Comparison of ENCODE assay signal across 8 cellular contexts in the genomic region with DNA sequence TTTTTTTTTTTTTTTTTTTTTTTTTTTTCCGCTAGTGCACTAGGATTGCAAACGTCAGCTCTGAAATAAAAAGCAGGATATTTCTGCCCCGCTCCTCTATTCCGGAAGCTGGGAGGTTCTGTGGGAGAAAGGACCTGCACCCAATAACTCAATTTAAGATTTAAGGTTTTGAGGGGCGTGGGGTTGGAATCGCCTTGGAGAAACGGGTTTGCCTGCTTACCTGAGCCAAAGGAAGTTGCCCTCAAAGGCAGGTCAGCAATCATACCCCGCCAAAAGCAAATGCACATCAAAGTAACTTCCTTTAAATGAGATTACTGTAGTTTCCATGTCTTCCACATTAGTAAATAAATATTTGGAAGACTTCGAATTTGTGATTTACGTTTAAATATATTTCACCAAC. TPM values are rescaled to one million over a fixed set of nuclear protein-coding genes. Genes with fewer than 3 reads are reported as not detected.
A peak's percentile ranks its signal among the peaks of the same experiment; 100 is the strongest.
DNase-seq lines count a peak whose midpoint lies in the region; ATAC-seq, FAIRE-seq and TF ChIP-seq lines count a peak whose summit lies in the region.

No MANE protein-coding gene starts in this region.

- BruUV-seq in GM12878 (replicated peaks; lab: Mats Ljungman, UMichigan), result no TSS peak

- intact Hi-C loops in GM12878 (cut with micrococcal nuclease; ENCODE audit: unreplicated experiment), result loop anchor here (10.0 kb wide), 2 partner anchors 355 to 975 kb away; partner anchors contain the start of gene ZNF518B
- intact Hi-C loops in right lobe of liver (cut with DNase I), result no loop called here
- intact Hi-C loops in testis (cut with DNase I; ENCODE audit: low total_unique reads), result loop anchor here (5.0 kb wide), 1 partner anchor 847 kb away; no protein-coding TSS in a partner anchor

- SMC1A ChIA-PET in GM12878 (lab: Charles Lee; ENCODE audit: uncharacterized antibody, unreplicated experiment), result no interaction called here

- in situ Hi-C loops in GM12878 (cut with MboI), result no loop called here
- in situ Hi-C loops in HAP-1 (cut with MboI; ENCODE audit: low sequenced_read_pairs), result no loop called here

- POLR2A ChIA-PET in GM12878 (lab: Charles Lee), result no interaction called here

- H3K36me3 Mint-ChIP-seq in activated CD8-positive, alpha-beta memory T cell treated with anti-CD3 and anti-CD28 coated beads, Interleukin-2, amount 10 ng/mL, durations not matched to agents 7 days and 5 days, result no peaks in the 10 kb centered on the region

- no peak overlapping the region; the same call in 1 of the 2 replicates for H3K9ac ChIP-seq in GM12878 (ENCODE audit: control insufficient read depth, insufficient read depth, low read length)

- H3K4me2 ChIP-seq in GM12878 (ENCODE audit: control insufficient read depth, insufficient read depth), result peak overlapping the region; percentile 93; the same call in 1 of the 2 replicates

- H3K9me3 ChIP-seq in GM12878 (replicated peaks; ENCODE audit: control insufficient read depth, insufficient read depth, low read length), result no peaks in the 10 kb centered on the region
- no peaks in the 10 kb centered on the region for H3K9me3 ChIP-seq in right lobe of liver
- no peaks in the 10 kb centered on the region for H3K9me3 ChIP-seq in testis
- H3K9me3 ChIP-seq in HAP-1, result no peaks in the 10 kb centered on the region

- H3K79me2 ChIP-seq in GM12878 (ENCODE audit: control insufficient read depth, insufficient read depth, low read length), result no peaks in the 10 kb centered on the region

- H3K27me3 Mint-ChIP-seq in activated CD8-positive, alpha-beta memory T cell treated with anti-CD3 and anti-CD28 coated beads, Interleukin-2, amount 10 ng/mL, durations not matched to agents 7 days and 5 days, result peaks cover 77% of the 10 kb centered on the region

- TF ChIP-seq POLR2A in GM12878 (IDR thresholded peaks at IDR 0.05; ENCODE audit: low read depth, low read length) (no peak), right lobe of liver (IDR thresholded peaks at IDR 0.05) (no peak), testis (IDR thresholded peaks at IDR 0.05) (no peak)

- H3K4me1 ChIP-seq in GM12878 (ENCODE audit: control insufficient read depth, insufficient read depth, low read length) (peaks cover 2% of the 10 kb centered on the region; the same call in 1 of the 2 replicates), right lobe of liver (peaks cover 0 to 8% (median 0%) of the 10 kb centered on the region in 4 donors), testis (no peaks in the 10 kb centered on the region), HAP-1 (no peaks in the 10 kb centered on the region)

- no peak for FAIRE-seq in GM12878 (lab: Jason Lieb, UNC)

- no peaks in the 10 kb centered on the region for H4K20me1 ChIP-seq in GM12878 (ENCODE audit: control insufficient read depth, insufficient read depth)

- H3K4me3 ChIP-seq in GM12878 (peak overlapping the region; percentile 75; the same call in 1 of the 2 replicates), right lobe of liver (peak overlapping the region; percentile 37 to 45 (median 44)), testis (peak overlapping the region; percentile 66 to 80), HAP-1 (no peak overlapping the region)

- H3K4me3 Mint-ChIP-seq in activated CD8-positive, alpha-beta memory T cell treated with anti-CD3 and anti-CD28 coated beads, Interleukin-2, amount 10 ng/mL, durations not matched to agents 7 days and 5 days, result peak overlapping the region; percentile 62

- RAD21 ChIA-PET in GM12878 (lab: Charles Lee; ENCODE audit: unreplicated experiment), result no interaction called here

- no peak overlapping the region for H2AFZ ChIP-seq in GM12878 (ENCODE audit: control insufficient read depth, low read depth, low read length)

- no peaks in the 10 kb centered on the region for H3K36me3 ChIP-seq in GM12878 (ENCODE audit: control insufficient read depth in 2 of 2, insufficient read depth in 2 of 2, low read length in 1 of 2)
- no peaks in the 10 kb centered on the region for H3K36me3 ChIP-seq in right lobe of liver
- H3K36me3 ChIP-seq in testis (ENCODE audit: low read depth, missing control alignments), result no peaks in the 10 kb centered on the region
- H3K36me3 ChIP-seq in HAP-1 (replicated peaks), result no peaks in the 10 kb centered on the region

- CTCF ChIA-PET in activated CD8-positive, alpha-beta memory T cell treated with anti-CD3 and anti-CD28 coated beads, Interleukin-2, amount 10 ng/mL, durations not matched to agents 7 days and 5 days (lab: Charles Lee), result interaction anchor here (0.6 to 1.4 kb wide), 2 partner anchors 41 to 76 kb away, joined by 3 to 6 read pairs; no protein-coding TSS in a partner anchor
- CTCF ChIA-PET in GM12878 (lab: Yijun Ruan, JAX), result interaction anchor here (1.6 to 1.7 kb wide), 2 partner anchors 856 to 878 kb away, joined by 3 to 4 read pairs; no protein-coding TSS in a partner anchor

- ATAC-seq in activated CD8-positive, alpha-beta memory T cell treated with anti-CD3 and anti-CD28 coated beads, Interleukin-2, amount 10 ng/mL, durations not matched to agents 7 days and 5 days, result no peak
- no peak for ATAC-seq in GM12878
- no peak for ATAC-seq in right lobe of liver

- H3K27me3 ChIP-seq in GM12878 (replicated peaks in 1 of 2; ENCODE audit: control insufficient read depth in 2 of 2, insufficient read depth in 2 of 2, low read length in 1 of 2) (peaks cover 2 to 8% of the 10 kb centered on the region in 2 experiments), right lobe of liver (no peaks in the 10 kb centered on the region), testis (no peaks in the 10 kb centered on the region), HAP-1 (ENCODE audit: low read depth) (no peaks in the 10 kb centered on the region)

- no peak overlapping the region for H3K27ac Mint-ChIP-seq in activated CD8-positive, alpha-beta memory T cell treated with anti-CD3 and anti-CD28 coated beads, Interleukin-2, amount 10 ng/mL, durations not matched to agents 7 days and 5 days

- TF ChIP-seq CTCF in GM12878 (IDR thresholded peaks at IDR 0.05 in 2 of 3, conservative IDR thresholded peaks at IDR 0.05 in 1 of 3; ENCODE audit: control insufficient read depth in 2 of 3, extremely low read depth in 1 of 3, insufficient read depth in 1 of 3, low read depth in 3 of 3, low read length in 3 of 3) (no peak), right lobe of liver (IDR thresholded peaks at IDR 0.05) (no peak), testis (IDR thresholded peaks at IDR 0.05) (no peak)

- no peak for TF ChIP-seq EP300 in GM12878 (IDR thresholded peaks at IDR 0.05; ENCODE audit: borderline replicate concordance in 1 of 2, control insufficient read depth in 1 of 2, low read depth in 2 of 2, low read length in 2 of 2)

- 11% methylated on average over 9 of the region's 10 CpGs for whole genome bisulfite sequencing in GM12878 (ENCODE audit: insufficient coverage, insufficient replicate concordance, low lambda C conversion rate, missing lambda C conversion rate)
- 9% methylated on average over 10 of the region's 10 CpGs for WGBS in right lobe of liver (ENCODE audit: insufficient coverage, low coverage, low lambda C conversion rate, missing lambda C conversion rate)
- 29 to 37% methylated on average over 7 to 10 of the region's 10 CpGs for WGBS in testis, 2 donors

- no peaks in the 10 kb centered on the region for H3K9me3 Mint-ChIP-seq in activated CD8-positive, alpha-beta memory T cell treated with anti-CD3 and anti-CD28 coated beads, Interleukin-2, amount 10 ng/mL, durations not matched to agents 7 days and 5 days (ENCODE audit: low read depth)

- peaks cover 15% of the 10 kb centered on the region for H3K4me1 Mint-ChIP-seq in activated CD8-positive, alpha-beta memory T cell treated with anti-CD3 and anti-CD28 coated beads, Interleukin-2, amount 10 ng/mL, durations not matched to agents 7 days and 5 days

- DNase-seq in activated CD8-positive, alpha-beta memory T cell treated with anti-CD3 and anti-CD28 coated beads, Interleukin-2, amount 10 ng/mL, durations not matched to agents 7 days and 5 days, result no peak
- DNase-seq in activated CD8-positive, alpha-beta memory T cell treated with anti-CD3 and anti-CD28 coated beads for 24 hours, result no peak
- DNase-seq in GM12878 (ENCODE audit: low read depth, low spot score) (no peak), right lobe of liver (no peak), testis (no peak), cortex of kidney (lab: John Stamatoyannopoulos, UW) (no peak), nucleus accumbens (lab: John Stamatoyannopoulos, UW) (no peak), HAP-1 (ENCODE audit: low spot score in 2 of 2) (no peak)

- no peak for TF ChIP-seq RAD21 in GM12878 (IDR thresholded peaks at IDR 0.05; ENCODE audit: insufficient read depth, low read depth, low read length)

- H3K27ac ChIP-seq in GM12878 (ENCODE audit: control insufficient read depth, insufficient read depth) (no peak overlapping the region), right lobe of liver (no peak overlapping the region), testis (peak overlapping the region in 1 of 2 donors; percentile 15)

TF ChIP-seq in GM12878, 131 proteins besides CTCF, POLR2A, EP300 and RAD21 (continues in another document):
- no peak for TF ChIP-seq NRF1 (conservative IDR thresholded peaks at IDR 0.05; ENCODE audit: low read depth, low read length)

RNA-seq across cellular contexts. Expression of gene HS3ST1, which starts 1.0 kb away (rescaled TPM):
- total RNA-seq in activated CD8-positive, alpha-beta memory T cell treated with anti-CD3 and anti-CD28 coated beads, Interleukin-2, amount 10 ng/mL, durations not matched to agents 7 days and 5 days, result under 1 TPM in 1 of 2 experiments, not detected in 1; 0.19 TPM
- total RNA-seq in GM12878 (2013; cell fraction: nucleolus; rRNA removed), result not detected in 2 replicates
- total RNA-seq in GM12878 (2014; rRNA removed) (0.11 and 0.34 TPM in 2 replicates), GM12878 (2014; rRNA removed; fragmentation: Illumina TruSeq; extraction: Trizol) (0.04 and 0.09 TPM in 2 replicates), GM12878 (2021) (0.18 and 0.80 TPM in 2 replicates), right lobe of liver (1 to 10 TPM in 1 of 6 experiments, under 1 TPM in 5; 0.11 to 1.2 (median 0.25) TPM), testis (1 to 10 TPM; 4.3 to 8.8 TPM)
- not detected for polyA plus RNA-seq in GM12878 (2011; ENCODE audit: low read depth)
- polyA plus RNA-seq in GM12878 (2011; rRNA removed) (0.42 and 0.65 TPM in 2 replicates), GM12878 (2014; fragmentation: Illumina TruSeq; extraction: Trizol) (0.02 and 0.03 TPM in 2 replicates), GM12878 (2014; fragmentation: Nextera tagmentation; extraction: Ambion mirVana) (under 1 TPM; 0.03 to 0.05 TPM), GM12878 (2014; rRNA removed) (0.12 and 0.22 TPM in 2 replicates), GM12878 (2016; fragmentation: Nextera tagmentation; extraction: Ambion mirVana) (under 1 TPM; 0.15 to 0.35 TPM), testis (ENCODE audit: insufficient read depth, low read depth, low replicate concordance) (1.2 TPM)
- 0.69 and 2.3 TPM in 2 replicates for polyA plus RNA-seq in GM12878 (2011; cell fraction: cytosol; rRNA removed)
- 2.6 and 3.2 TPM in 2 replicates for polyA plus RNA-seq in GM12878 (2011; cell fraction: nucleus; rRNA removed)
- polyA plus RNA-seq in GM12878 (2012), result 0.08 and 0.41 TPM in 2 replicates
- 0.80 and 1.0 TPM in 2 replicates for polyA minus RNA-seq in GM12878 (2011; rRNA and poly(A)+ RNA removed)
- polyA minus RNA-seq in GM12878 (2011; cell fraction: cytosol; rRNA and poly(A)+ RNA removed), result 1.3 and 3.0 TPM in 2 replicates
- 0.73 and 2.4 TPM in 2 replicates for polyA minus RNA-seq in GM12878 (2011; cell fraction: nucleus; rRNA and poly(A)+ RNA removed)

Comparison
In these comparisons a context has a peak if more than half of its experiments do, and no peak if none do; other contexts are left out.
1. intact Hi-C loops: an anchor here in GM12878 (10.0 kb wide) and testis (5.0 kb wide); none called in right lobe of liver.